In genomic region chr17:47423406-47424295, GRCh38 we compare ENCODE assay signal across 8 cellular contexts.
DNase-seq lines count a peak whose midpoint lies in the region; ATAC-seq and TF ChIP-seq lines count a peak whose summit lies in the region.

No MANE protein-coding gene starts in this region.

- no peak for ATAC-seq in GM19351 (IDR thresholded peaks at IDR 0.05; ENCODE audit: unreplicated experiment)

- no peak for TF ChIP-seq POLR2A in testis (IDR thresholded peaks at IDR 0.05)

- H3K9me3 ChIP-seq in Caco-2 (no peaks in the 10 kb centered on the region), mammary epithelial cell (replicated peaks; ENCODE audit: insufficient read depth, low read length) (no peaks in the 10 kb centered on the region), testis (no peaks in the 10 kb centered on the region)

- no peak overlapping the region for H3K27ac Mint-ChIP-seq in Caco-2 (ENCODE audit: unreplicated experiment)

- H3K36me3 Mint-ChIP-seq in Caco-2 (ENCODE audit: insufficient read depth, unreplicated experiment), result peaks cover 8% of the 10 kb centered on the region

- no peaks in the 10 kb centered on the region for H3K79me2 ChIP-seq in mammary epithelial cell (ENCODE audit: insufficient read depth, low read length)

- peak overlapping the region; percentile 54 for H2AFZ ChIP-seq in mammary epithelial cell (ENCODE audit: low read depth, low read length)

- TF ChIP-seq CTCF in Caco-2 (IDR thresholded peaks at IDR 0.05; ENCODE audit: insufficient read depth in 1 of 2, low read depth in 1 of 2, low read length in 1 of 2, severe bottlenecking in 1 of 2, unreplicated experiment in 1 of 2) (no peak), mammary epithelial cell (conservative IDR thresholded peaks at IDR 0.05 in 1 of 2, IDR thresholded peaks at IDR 0.05 in 1 of 2; ENCODE audit: extremely low read depth in 1 of 2, insufficient read depth in 1 of 2, low read depth in 1 of 2, low read length in 2 of 2) (no peak), kidney epithelial cell (IDR thresholded peaks at IDR 0.05; ENCODE audit: insufficient read depth, low read length, poor library complexity, severe bottlenecking) (no peak), testis (IDR thresholded peaks at IDR 0.05) (no peak)

- no peak overlapping the region for H3K9ac ChIP-seq in mammary epithelial cell (ENCODE audit: insufficient read depth, low read length)

- peak; percentile 40 to 43 for DNase-seq in Caco-2
- DNase-seq in NCI-H1105 treated with DMSO at 0.1 percent for 48 hours (lab: John Stamatoyannopoulos, UW), result peak; percentile 50
- peak; percentile 23 for DNase-seq in mammary epithelial cell
- no peak for DNase-seq in kidney epithelial cell (ENCODE audit: low read depth)
- DNase-seq in testis, result peak; percentile 26
- no peak for DNase-seq in NAMALWA (ENCODE audit: low spot score)
- no peak for DNase-seq in cerebellar nuclear complex (lab: John Stamatoyannopoulos, UW)

- POLR2A ChIA-PET in Caco-2 (lab: Charles Lee), result no interaction called here

- in situ Hi-C loops in mammary epithelial cell (cut with MboI; ENCODE audit: low sequenced_read_pairs in 2 of 2), result no loop called here

- peak overlapping the region; percentile 69 for H3K4me3 Mint-ChIP-seq in Caco-2 (ENCODE audit: unreplicated experiment)

- peak overlapping the region; percentile 55 for H3K4me3 ChIP-seq in Caco-2 (ENCODE audit: low read depth, low read length)
- H3K4me3 ChIP-seq in mammary epithelial cell (replicated peaks in 1 of 3; ENCODE audit: insufficient read depth in 1 of 3, low read depth in 2 of 3, low read length in 3 of 3), result peak overlapping the region; percentile 20 to 60 (median 45)
- H3K4me3 ChIP-seq in kidney epithelial cell (ENCODE audit: low read depth, low read length), result peak overlapping the region; percentile 38
- H3K4me3 ChIP-seq in testis, result peak overlapping the region; percentile 34 to 59

- 13% methylated on average over 23 of the region's 113 CpGs for WGBS in mammary epithelial cell (ENCODE audit: low coverage, missing lambda C conversion rate)
- WGBS in testis, 2 donors, result 28 to 29% methylated on average over 47 to 107 of the region's 113 CpGs

- no peaks in the 10 kb centered on the region for H3K27me3 Mint-ChIP-seq in Caco-2 (ENCODE audit: insufficient read depth, unreplicated experiment)

- no TSS peak for BruUV-seq in Caco-2 (replicated peaks; lab: Mats Ljungman, UMichigan)
- BruUV-seq in mammary epithelial cell (replicated peaks; lab: Mats Ljungman, UMichigan), result no TSS peak

- H3K4me1 ChIP-seq in Caco-2 (peaks cover 11% of the 10 kb centered on the region), mammary epithelial cell (ENCODE audit: insufficient read depth, low read length) (no peaks in the 10 kb centered on the region), testis (no peaks in the 10 kb centered on the region)

- H3K36me3 ChIP-seq in Caco-2 (ENCODE audit: control insufficient read depth, insufficient read depth, low read length) (no peaks in the 10 kb centered on the region), mammary epithelial cell (ENCODE audit: insufficient read depth, low read length) (no peaks in the 10 kb centered on the region), kidney epithelial cell (ENCODE audit: control insufficient read depth, insufficient read depth, low read length) (no peaks in the 10 kb centered on the region), testis (ENCODE audit: low read depth, missing control alignments) (no peaks in the 10 kb centered on the region)

- peak overlapping the region; percentile 91 for H3K4me2 ChIP-seq in mammary epithelial cell (ENCODE audit: insufficient read depth, low read depth, low read length)

- H3K27me3 ChIP-seq in Caco-2 (replicated peaks; ENCODE audit: control insufficient read depth, insufficient read depth, low read length) (no peaks in the 10 kb centered on the region), mammary epithelial cell (ENCODE audit: insufficient read depth, low read length) (no peaks in the 10 kb centered on the region), kidney epithelial cell (ENCODE audit: control insufficient read depth, insufficient read depth, low read length) (no peaks in the 10 kb centered on the region), testis (no peaks in the 10 kb centered on the region)

- H3K27ac ChIP-seq in mammary epithelial cell (ENCODE audit: insufficient read depth, low read depth, low read length), result no peak overlapping the region
- H3K27ac ChIP-seq in testis, result no peak overlapping the region

- H3K9me3 Mint-ChIP-seq in Caco-2 (ENCODE audit: unreplicated experiment), result no peaks in the 10 kb centered on the region

- no peaks in the 10 kb centered on the region for H3K4me1 Mint-ChIP-seq in Caco-2 (ENCODE audit: low read depth, unreplicated experiment)

- CTCF ChIA-PET in Caco-2 (lab: Charles Lee), result no interaction called here
- CTCF ChIA-PET in mammary epithelial cell (lab: Charles Lee; ENCODE audit: low non-redundant PET), result no interaction called here

- H4K20me1 ChIP-seq in mammary epithelial cell (ENCODE audit: insufficient read depth, low read length), result no peaks in the 10 kb centered on the region

- dilution Hi-C loops in mammary epithelial cell (cut with HindIII; ENCODE audit: low sequenced_read_pairs), result no loop called here

- intact Hi-C loops in Caco-2 (cut with micrococcal nuclease; ENCODE audit: unreplicated experiment), result no loop called here
- intact Hi-C loops in mammary epithelial cell (cut with micrococcal nuclease), result no loop called here
- intact Hi-C loops in testis (cut with DNase I; ENCODE audit: low total_unique reads), result no loop called here

Comparison
In these comparisons a context has a peak if more than half of its experiments do, and no peak if none do; other contexts are left out.
1. DNase-seq: peak in Caco-2 (2 of 2), NCI-H1105 treated with DMSO at 0.1 percent for 48 hours (single experiment), mammary epithelial cell (single experiment) and testis (single experiment); none in kidney epithelial cell (single experiment), NAMALWA (single experiment) and cerebellar nuclear complex (0 of 2).
2. Peak in every context shown above with its lines, with median percentiles within 50 percentile points of each other: H3K4me3 ChIP-seq.